In the genomic region with DNA sequence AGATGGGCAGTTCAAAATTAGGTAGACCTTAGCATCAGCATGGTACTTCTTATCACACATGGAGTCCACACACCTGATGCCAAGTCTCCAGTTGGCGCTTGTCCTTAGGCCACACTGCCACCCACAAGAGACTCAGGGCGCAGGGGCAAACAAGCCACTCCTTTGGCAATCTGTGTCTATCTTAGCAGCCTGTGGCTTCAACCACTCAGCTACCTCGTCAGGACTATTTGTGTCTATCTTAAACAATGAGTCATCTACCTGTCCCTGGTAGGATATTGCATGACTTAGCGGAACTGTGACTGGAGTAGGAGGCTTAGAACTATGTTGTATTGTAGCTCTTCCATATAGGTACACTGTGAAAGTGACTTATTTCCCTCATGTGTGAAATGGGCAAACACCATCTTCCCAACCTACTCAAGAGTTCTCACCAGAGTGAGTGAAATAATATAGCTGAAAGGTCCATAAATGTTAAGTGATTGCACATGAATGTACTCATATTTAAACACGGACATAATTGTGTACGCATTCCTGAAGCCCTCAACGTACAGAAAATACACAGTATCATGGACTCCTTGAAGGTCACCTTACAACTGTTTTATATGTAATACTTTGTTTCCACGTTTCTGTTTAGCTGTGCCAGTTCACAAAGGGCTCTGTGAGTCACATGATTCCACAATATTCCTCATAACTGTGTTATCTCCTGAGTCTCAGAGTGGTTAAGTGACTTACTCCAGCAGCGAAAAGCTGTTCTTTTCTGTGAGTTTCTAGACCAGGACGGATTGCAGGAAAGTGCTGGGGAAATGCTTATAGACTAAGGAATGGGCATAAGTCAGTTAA, we compare ENCODE assay signal across 1 cellular context.
TF ChIP-seq lines count a peak whose summit lies in the region.

No MANE protein-coding gene starts in this region.

TF ChIP-seq in neural cell, 6 proteins besides CTCF, POLR2A, EP300 and RAD21 (continued from another document):
- no peak for TF ChIP-seq POLR2AphosphoS5 (IDR thresholded peaks at IDR 0.05)
TF ChIP-seq in neural cell: peak in this region for 0.
